ENCODE assay signal across 24 cellular contexts in genomic region chr4:141376769-141377168, GRCh38.
DNase-seq lines count a peak whose midpoint lies in the region; ATAC-seq, FAIRE-seq and TF ChIP-seq lines count a peak whose summit lies in the region.
"Had no signal": no experiment of that assay in that cellular context is flagged by ENCODE, and none has a peak within 500 bp of the region (broad histone marks: within the 10 kb centered on the region; RNA-seq: fewer than 3 reads in every experiment).

No MANE protein-coding gene starts in this region.

- ATAC-seq in A549 (no peak), GM19328 (IDR thresholded peaks at IDR 0.05; ENCODE audit: unreplicated experiment) (peak; percentile 97), HG02623 (IDR thresholded peaks at IDR 0.05; ENCODE audit: unreplicated experiment) (peak; percentile 73), HG03354 (IDR thresholded peaks at IDR 0.05; ENCODE audit: poor library complexity, severe bottlenecking, unreplicated experiment) (peak; percentile 66)
- ATAC-seq: gastroesophageal sphincter had no signal

- POLR2A ChIA-PET in A549 (lab: Yijun Ruan, JAX) = interaction anchor here (0.6 kb wide), 1 partner anchor 81 kb away, joined by 3 read pairs; no protein-coding TSS in a partner anchor

- no peak for TF ChIP-seq CTCF in A549 (IDR thresholded peaks at IDR 0.05)

- no peak for TF ChIP-seq POLR2A in A549 (IDR thresholded peaks at IDR 0.05; ENCODE audit: low read length)

- peaks cover 8% of the 10 kb centered on the region; the same call in 2 of the 3 replicates for H3K4me1 ChIP-seq in A549
- H3K4me1 ChIP-seq: gastroesophageal sphincter, psoas muscle had no signal

- no peak for TF ChIP-seq RAD21 in A549 (conservative IDR thresholded peaks at IDR 0.05 in 1 of 2, IDR thresholded peaks at IDR 0.05 in 1 of 2)

- H3K4me3 ChIP-seq in A549 = no peak overlapping the region
- H3K4me3 ChIP-seq: dorsolateral prefrontal cortex, gastroesophageal sphincter, GM23248, psoas muscle had no signal

- no peak for FAIRE-seq in A549 (lab: Jason Lieb, UNC)
- FAIRE-seq: small intestine, TTC549 had no signal

- CTCF ChIA-PET in A549 (lab: Yijun Ruan, JAX) = interaction anchor here (1.6 kb wide), 1 partner anchor 10 kb away, joined by 4 read pairs; no protein-coding TSS in a partner anchor

- H3K27ac ChIP-seq in A549 = peak overlapping the region; percentile 72 to 83
- H3K27ac ChIP-seq: 22Rv1, dorsolateral prefrontal cortex, gastroesophageal sphincter, GM23248, psoas muscle had no signal

- no peak for TF ChIP-seq EP300 in A549 (IDR thresholded peaks at IDR 0.05)

- DNase-seq in A549 (ENCODE audit: low read depth in 1 of 2, low spot score in 1 of 2) (no peak), NCI-H82 (lab: John Stamatoyannopoulos, UW) (no peak), DMS79 treated with DMSO at 0.1 percent for 48 hours (lab: John Stamatoyannopoulos, UW) (no peak), dedifferentiated amniotic fluid mesenchymal stem cell (ENCODE audit: extremely low spot score) (no peak)
- no peak for DNase-seq in stimulated activated CD4-positive, alpha-beta T cell treated with anti-CD3 and anti-CD28 coated beads, Interleukin-2, amount 100 ng/mL, for 48 hours
- DNase-seq: activated CD4-positive, alpha-beta T cell treated with anti-CD3 and anti-CD28 coated beads, Interleukin-2, amount 10 ng/mL, durations not matched to agents 24 days and 14 days; activated CD8-positive, alpha-beta memory T cell treated with anti-CD3 and anti-CD28 coated beads, Interleukin-2, amount 50 U/mL, for 48 hours; activated gamma-delta T cell; Calu3; dorsolateral prefrontal cortex; left cardiac atrium; NCI-H146; NCI-H2227 treated with DMSO at 0.1 percent for 48 hours; psoas muscle; small intestine; stimulated activated CD8-positive, alpha-beta memory T cell treated with anti-CD3 and anti-CD28 coated beads, Interleukin-4, amount 100 ng/mL, for 48 hours; substantia nigra had no signal

- 100% methylated on average over 2 of the region's 2 CpGs for WGBS in A549 (ENCODE audit: missing lambda C conversion rate)

- no peak overlapping the region for H3K4me2 ChIP-seq in A549

- peaks cover 7% of the 10 kb centered on the region; the same call in 1 of the 3 replicates for H3K9me3 ChIP-seq in A549
- H3K9me3 ChIP-seq: gastroesophageal sphincter had no signal

TF ChIP-seq in A549, 52 proteins besides CTCF, POLR2A, EP300 and RAD21:
- no peak for TF ChIP-seq FOSB (CRISPR knock-in tag; IDR thresholded peaks at IDR 0.05)
- TF ChIP-seq ESRRA (IDR thresholded peaks at IDR 0.05; ENCODE audit: borderline replicate concordance, low read length) = no peak
- TF ChIP-seq HDAC2 (IDR thresholded peaks at IDR 0.05) = no peak
- no peak for TF ChIP-seq ATOH8 (CRISPR knock-in tag; IDR thresholded peaks at IDR 0.05; ENCODE audit: low read depth)
- TF ChIP-seq JUN (IDR thresholded peaks at IDR 0.05) = no peak
- no peak for TF ChIP-seq ZC3H11A (IDR thresholded peaks at IDR 0.05)
- no peak for TF ChIP-seq REST (IDR thresholded peaks at IDR 0.05)
- no peak for TF ChIP-seq MAFK (IDR thresholded peaks at IDR 0.05; ENCODE audit: partially characterized antibody)
- no peak for TF ChIP-seq RNF2 (IDR thresholded peaks at IDR 0.05; ENCODE audit: borderline replicate concordance, low read depth)

Comparison
In these comparisons a context has a peak if more than half of its experiments do, and no peak if none do; other contexts are left out.
1. ATAC-seq: peak in GM19328 (single experiment), HG02623 (single experiment) and HG03354 (single experiment); none in A549 (0 of 2).